In genomic region chr11:29527391-29527936, GRCh38 we compare ENCODE assay signal across 8 cellular contexts.
DNase-seq lines count a peak whose midpoint lies in the region; ATAC-seq and TF ChIP-seq lines count a peak whose summit lies in the region.

No MANE protein-coding gene starts in this region.

- peak overlapping the region; percentile 15 for H2AFZ ChIP-seq in hepatocyte

- peaks cover 11% of the 10 kb centered on the region for H3K4me1 ChIP-seq in hepatocyte (ENCODE audit: insufficient read depth)

- no peaks in the 10 kb centered on the region for H3K27me3 ChIP-seq in hepatocyte

- in situ Hi-C loops in SK-MEL-5 (cut with HindIII; ENCODE audit: low pct_unique_long_range_greater_than_20kb, low sequenced_read_pairs): no loop called here

- H3K9me3 ChIP-seq in hepatocyte (ENCODE audit: low read depth): no peaks in the 10 kb centered on the region

- peak overlapping the region; percentile 35 for H3K4me2 ChIP-seq in hepatocyte

- H3K4me3 ChIP-seq in hepatocyte: no peak overlapping the region

- no peaks in the 10 kb centered on the region for H4K20me1 ChIP-seq in hepatocyte (ENCODE audit: insufficient read depth, poor library complexity, severe bottlenecking)

- TF ChIP-seq CTCF in hepatocyte (IDR thresholded peaks at IDR 0.05; ENCODE audit: poor library complexity): peak; percentile 51

- 37% methylated on average over 3 of the region's 3 CpGs for WGBS in hepatocyte (ENCODE audit: low lambda C conversion rate, missing lambda C conversion rate)

- no peaks in the 10 kb centered on the region for H3K36me3 ChIP-seq in hepatocyte (replicated peaks; ENCODE audit: insufficient read depth, low read depth)

- no peaks in the 10 kb centered on the region for H3K79me2 ChIP-seq in hepatocyte

- ATAC-seq in HG03039 (IDR thresholded peaks at IDR 0.05; ENCODE audit: unreplicated experiment): peak; percentile 72
- no peak for ATAC-seq in HG03025 (IDR thresholded peaks at IDR 0.05; ENCODE audit: low FRiP score, unreplicated experiment)
- no peak for ATAC-seq in HG02571 (IDR thresholded peaks at IDR 0.05; ENCODE audit: unreplicated experiment)

- no peaks in the 10 kb centered on the region for H3K9me2 ChIP-seq in hepatocyte (replicated peaks; ENCODE audit: insufficient read depth)

- DNase-seq in Daoy (ENCODE audit: low read depth): peak; percentile 6
- DNase-seq in SK-MEL-5 (ENCODE audit: low read depth, low spot score): peak; percentile 45
- DNase-seq in hepatocyte (ENCODE audit: low spot score): peak; percentile 78
- no peak for DNase-seq in activated CD4-positive, alpha-beta T cell treated with anti-CD3 and anti-CD28 coated beads for 1 hour
- DNase-seq in activated CD4-positive, CD25-positive, alpha-beta regulatory T cell (lab: John Stamatoyannopoulos, UW): no peak

- peak overlapping the region; percentile 93 for H3K27ac ChIP-seq in hepatocyte

Comparison
In these comparisons a context has a peak if more than half of its experiments do, and no peak if none do; other contexts are left out.
1. DNase-seq: peak in Daoy (single experiment), SK-MEL-5 (single experiment) and hepatocyte (single experiment); none in activated CD4-positive, alpha-beta T cell treated with anti-CD3 and anti-CD28 coated beads for 1 hour (single experiment) and activated CD4-positive, CD25-positive, alpha-beta regulatory T cell (0 of 4).